1 cellular context compared by ENCODE assay signal in genomic region chr9:88820055-88820454, GRCh38.
TF ChIP-seq lines count a peak whose summit lies in the region.

No MANE protein-coding gene starts in this region.

TF ChIP-seq in K562, 482 proteins besides CTCF, POLR2A, EP300 and RAD21 (continues in another document):
- no peak for TF ChIP-seq ZNF263 (CRISPR knock-in tag; IDR thresholded peaks at IDR 0.05; ENCODE audit: borderline replicate concordance)
- no peak for TF ChIP-seq ZNF589 (CRISPR knock-in tag; IDR thresholded peaks at IDR 0.05; ENCODE audit: low read depth)
- no peak for TF ChIP-seq PCBP2 (IDR thresholded peaks at IDR 0.05; ENCODE audit: low read depth, low read length, poor library complexity, severe bottlenecking)
- TF ChIP-seq NFRKB (IDR thresholded peaks at IDR 0.05; ENCODE audit: low read depth): no peak
- TF ChIP-seq SRSF7 (optimal IDR thresholded peaks at IDR 0.05; ENCODE audit: low read depth, low read length): no peak
- no peak for TF ChIP-seq NUFIP1 (IDR thresholded peaks at IDR 0.05; ENCODE audit: partially characterized antibody)
- no peak for TF ChIP-seq ZNF324 (CRISPR knock-in tag; IDR thresholded peaks at IDR 0.05)
- TF ChIP-seq NCOR1 (IDR thresholded peaks at IDR 0.05): peak; percentile 59
- TF ChIP-seq ZNF76 (CRISPR knock-in tag; IDR thresholded peaks at IDR 0.05; ENCODE audit: borderline replicate concordance): no peak
- TF ChIP-seq CBX5 (IDR thresholded peaks at IDR 0.05; ENCODE audit: borderline replicate concordance, low read depth): no peak
- TF ChIP-seq EHMT2 (IDR thresholded peaks at IDR 0.05): no peak
- no peak for TF ChIP-seq LARP7 (IDR thresholded peaks at IDR 0.05)
- TF ChIP-seq CREB3L1 (IDR thresholded peaks at IDR 0.05; ENCODE audit: borderline replicate concordance, low read depth): no peak
- no peak for TF ChIP-seq GTF2E2 (tag; IDR thresholded peaks at IDR 0.05)
- TF ChIP-seq KAT8 (IDR thresholded peaks at IDR 0.05; ENCODE audit: low read depth): no peak
- TF ChIP-seq POLR2B (IDR thresholded peaks at IDR 0.05; ENCODE audit: low read depth, partially characterized antibody): no peak
- no peak for TF ChIP-seq ELF1 (tag; IDR thresholded peaks at IDR 0.05)
- TF ChIP-seq ZNF639 (CRISPR knock-in tag; conservative IDR thresholded peaks at IDR 0.05 in 1 of 2, IDR thresholded peaks at IDR 0.05 in 1 of 2): no peak
- TF ChIP-seq JUND (IDR thresholded peaks at IDR 0.05; ENCODE audit: borderline replicate concordance, low read depth, low read length): no peak
- TF ChIP-seq JUND (tag; IDR thresholded peaks at IDR 0.05; ENCODE audit: borderline replicate concordance, low read depth, low read length): no peak
- TF ChIP-seq POLR2AphosphoS5 (IDR thresholded peaks at IDR 0.05; ENCODE audit: control insufficient read depth, insufficient read depth, low read depth, low read length): no peak
- TF ChIP-seq MAFK (IDR thresholded peaks at IDR 0.05; ENCODE audit: low read length): no peak
- no peak for TF ChIP-seq CBX2 (IDR thresholded peaks at IDR 0.05; ENCODE audit: insufficient read depth, low read length, poor library complexity, severe bottlenecking)
- TF ChIP-seq TRIM24 (IDR thresholded peaks at IDR 0.05): peak; percentile 35 to 61; a peak in 1 of 4 replicates
- no peak for TF ChIP-seq RBM14 (IDR thresholded peaks at IDR 0.05; ENCODE audit: borderline replicate concordance, insufficient read depth, low read depth, low read length)
- no peak for TF ChIP-seq KDM4B (IDR thresholded peaks at IDR 0.05; ENCODE audit: borderline replicate concordance in 2 of 2, low read depth in 1 of 2)
- TF ChIP-seq ZNF239 (CRISPR knock-in tag; IDR thresholded peaks at IDR 0.05): no peak
- TF ChIP-seq ZNF282 (CRISPR knock-in tag; IDR thresholded peaks at IDR 0.05): no peak
- TF ChIP-seq HDAC2 (IDR thresholded peaks at IDR 0.05): no peak
- no peak; the same call in 1 of the 2 replicates for TF ChIP-seq VEZF1 (CRISPR knock-in tag; IDR thresholded peaks at IDR 0.05)
- TF ChIP-seq ZNF143 (CRISPR knock-in tag; IDR thresholded peaks at IDR 0.05): no peak
- no peak for TF ChIP-seq ZNF134 (CRISPR knock-in tag; conservative IDR thresholded peaks at IDR 0.05)
- no peak for TF ChIP-seq HLTF (IDR thresholded peaks at IDR 0.05)
- TF ChIP-seq PURB (CRISPR knock-in tag; IDR thresholded peaks at IDR 0.05; ENCODE audit: low read depth): no peak
- no peak for TF ChIP-seq CHD4 (IDR thresholded peaks at IDR 0.05; ENCODE audit: insufficient read depth, insufficient replicate concordance, low read depth, low read length, poor library complexity, severe bottlenecking)
- no peak for TF ChIP-seq ZNF23 (CRISPR knock-in tag; IDR thresholded peaks at IDR 0.05)
- no peak; the same call in 1 of the 2 replicates for TF ChIP-seq STAT5A (IDR thresholded peaks at IDR 0.05; ENCODE audit: borderline replicate concordance, low read length)
- no peak for TF ChIP-seq ID3 (CRISPR knock-in tag; IDR thresholded peaks at IDR 0.05)
- TF ChIP-seq ID3 (tag; IDR thresholded peaks at IDR 0.05): peak; percentile 98
- no peak for TF ChIP-seq ZNF436 (CRISPR knock-in tag; IDR thresholded peaks at IDR 0.05)
- peak; percentile 71 for TF ChIP-seq ARID1B (IDR thresholded peaks at IDR 0.05)
- TF ChIP-seq REST (CRISPR knock-in tag; IDR thresholded peaks at IDR 0.05; ENCODE audit: low read depth): no peak
- TF ChIP-seq ZHX1 (conservative IDR thresholded peaks at IDR 0.05; ENCODE audit: low read length): no peak
- TF ChIP-seq BRCA1 (IDR thresholded peaks at IDR 0.05): no peak
- TF ChIP-seq BRCA1 (CRISPR knock-in tag; IDR thresholded peaks at IDR 0.05): no peak
- TF ChIP-seq STAT5B (CRISPR knock-in tag; IDR thresholded peaks at IDR 0.05): no peak
- TF ChIP-seq MLLT1 (IDR thresholded peaks at IDR 0.05): no peak; a peak in 1 of 4 replicates
- no peak for TF ChIP-seq PYGO2 (tag; IDR thresholded peaks at IDR 0.05)
- TF ChIP-seq TFE3 (CRISPR knock-in tag; IDR thresholded peaks at IDR 0.05): no peak
- TF ChIP-seq ZNF655 (CRISPR knock-in tag; IDR thresholded peaks at IDR 0.05): no peak
- no peak for TF ChIP-seq CEBPG (CRISPR knock-in tag; IDR thresholded peaks at IDR 0.05)
- TF ChIP-seq CEBPG (tag; conservative IDR thresholded peaks at IDR 0.05 in 1 of 2, IDR thresholded peaks at IDR 0.05 in 1 of 2): no peak
- TF ChIP-seq SOX6 (IDR thresholded peaks at IDR 0.05): peak; percentile 86
- TF ChIP-seq SMARCB1 (IDR thresholded peaks at IDR 0.05; ENCODE audit: insufficient read length, low read depth): no peak
- no peak for TF ChIP-seq ZBED1 (IDR thresholded peaks at IDR 0.05)
- 0 out of 2 replicates have a peak, but pooled peaks have one; percentile 36 for TF ChIP-seq PML (IDR thresholded peaks at IDR 0.05; ENCODE audit: low read length)
